8 cellular contexts compared by ENCODE assay signal in genomic region chr1:24526940-24527542, GRCh38. TPM values are rescaled to one million over a fixed set of nuclear protein-coding genes. Genes with fewer than 3 reads are reported as not detected.
DNase-seq lines count a peak whose midpoint lies in the region; ATAC-seq and TF ChIP-seq lines count a peak whose summit lies in the region.

No MANE protein-coding gene starts in this region.

- H3K4me3 Mint-ChIP-seq in effector memory CD8-positive, alpha-beta T cell, result no peak overlapping the region

- no peaks in the 10 kb centered on the region for H3K36me3 ChIP-seq in BE2C
- peaks cover 5% of the 10 kb centered on the region; the same call in 1 of the 2 replicates for H3K36me3 ChIP-seq in GM23248 (ENCODE audit: low read depth)

- H3K36me3 Mint-ChIP-seq in effector memory CD8-positive, alpha-beta T cell (ENCODE audit: insufficient read depth), result peaks cover 20% of the 10 kb centered on the region

- H4K20me1 ChIP-seq in GM23248 (ENCODE audit: insufficient read depth), result no peaks in the 10 kb centered on the region

- no peaks in the 10 kb centered on the region for H3K9me3 Mint-ChIP-seq in effector memory CD8-positive, alpha-beta T cell

- H3K9me3 ChIP-seq in BE2C (no peaks in the 10 kb centered on the region), GM23248 (ENCODE audit: low read depth) (no peaks in the 10 kb centered on the region)

- in situ Hi-C loops in GM23248 (cut with MboI), result no loop called here

- H2AFZ ChIP-seq in GM23248, result no peak overlapping the region

- DNase-seq in BE2C (no peak), GM23248 (peak; percentile 56)
- DNase-seq in effector memory CD8-positive, alpha-beta T cell, result peak; percentile 41 to 43 (median 42)
- DNase-seq in stimulated activated CD4-positive, alpha-beta T cell treated with anti-CD3 and anti-CD28 coated beads, Interleukin-15, amount 100 ng/mL, for 24 hours, result peak; percentile 66

- no peaks in the 10 kb centered on the region for H3K9me2 ChIP-seq in GM23248 (ENCODE audit: insufficient read depth)

- no peaks in the 10 kb centered on the region for H3K27me3 Mint-ChIP-seq in effector memory CD8-positive, alpha-beta T cell

- no peak overlapping the region for H3K9ac ChIP-seq in GM23248

- peak; percentile 54 for TF ChIP-seq CTCF in BE2C (IDR thresholded peaks at IDR 0.05; ENCODE audit: low read depth, low read length)
- TF ChIP-seq CTCF in VCaP (conservative IDR thresholded peaks at IDR 0.05), result peak; percentile 60; the same call in 1 of the 2 replicates

- peak; percentile 61 for ATAC-seq in effector memory CD8-positive, alpha-beta T cell (replicated peaks)
- ATAC-seq in HG03378 (IDR thresholded peaks at IDR 0.05; ENCODE audit: unreplicated experiment), result no peak
- ATAC-seq in HG02763 (IDR thresholded peaks at IDR 0.05; ENCODE audit: unreplicated experiment), result no peak
- ATAC-seq in HG02610 (IDR thresholded peaks at IDR 0.05; ENCODE audit: unreplicated experiment), result no peak

- no peaks in the 10 kb centered on the region for H3K79me2 ChIP-seq in GM23248 (ENCODE audit: insufficient read depth)

- H3K4me1 ChIP-seq in BE2C (no peaks in the 10 kb centered on the region), GM23248 (ENCODE audit: insufficient read depth) (no peaks in the 10 kb centered on the region)

- no peaks in the 10 kb centered on the region for H3F3A ChIP-seq in GM23248 (ENCODE audit: insufficient read depth)

- H3K27me3 ChIP-seq in BE2C (peaks cover 4% of the 10 kb centered on the region; the same call in 1 of the 2 replicates), GM23248 (replicated peaks; ENCODE audit: insufficient read depth) (no peaks in the 10 kb centered on the region)

- H3K27ac ChIP-seq in GM23248, result no peak overlapping the region
- H3K27ac ChIP-seq in VCaP, result no peak overlapping the region

- H3K4me3 ChIP-seq in BE2C (ENCODE audit: low read depth, low read length), result no peak overlapping the region
- H3K4me3 ChIP-seq in GM23248, result no peak overlapping the region

- no peak overlapping the region for H3K4me2 ChIP-seq in GM23248 (ENCODE audit: unreplicated experiment)

- no peak overlapping the region for H3K27ac Mint-ChIP-seq in effector memory CD8-positive, alpha-beta T cell

- WGBS in GM23248 (ENCODE audit: low coverage in 1 of 2, low lambda C conversion rate in 2 of 2, missing lambda C conversion rate in 2 of 2), 2 experiments, result 88 to 89% methylated on average over 8 of the region's 8 CpGs

- peaks cover 5 to 13% of the 10 kb centered on the region in 2 donors for H3K4me1 Mint-ChIP-seq in effector memory CD8-positive, alpha-beta T cell (ENCODE audit: low read depth in 2 of 2)

RNA-seq across cellular contexts. Expression of gene RCAN3, which starts 24.4 kb away (rescaled TPM):
- not detected for polyA plus RNA-seq in BE2C (2012; ENCODE audit: insufficient read depth, insufficient read length, low read depth)
- 10.1 and 10.8 TPM in 2 replicates for total RNA-seq in GM23248 (2014; rRNA removed; shearing (Covaris generic))
- 7.9 and 8.6 TPM in 2 replicates for polyA plus RNA-seq in GM23248 (2016; fragmentation: Nextera tagmentation; extraction: Ambion mirVana)

RNA-seq across cellular contexts. Expression of gene NCMAP, which starts 28.8 kb away (rescaled TPM):
- not detected for polyA plus RNA-seq in BE2C (2012; ENCODE audit: insufficient read depth, insufficient read length, low read depth)
- total RNA-seq in GM23248 (2014; rRNA removed; shearing (Covaris generic)), result not detected in 2 replicates
- polyA plus RNA-seq in GM23248 (2016; fragmentation: Nextera tagmentation; extraction: Ambion mirVana), result not detected in 2 replicates
